ENCODE assay signal across 19 cellular contexts in the genomic region with DNA sequence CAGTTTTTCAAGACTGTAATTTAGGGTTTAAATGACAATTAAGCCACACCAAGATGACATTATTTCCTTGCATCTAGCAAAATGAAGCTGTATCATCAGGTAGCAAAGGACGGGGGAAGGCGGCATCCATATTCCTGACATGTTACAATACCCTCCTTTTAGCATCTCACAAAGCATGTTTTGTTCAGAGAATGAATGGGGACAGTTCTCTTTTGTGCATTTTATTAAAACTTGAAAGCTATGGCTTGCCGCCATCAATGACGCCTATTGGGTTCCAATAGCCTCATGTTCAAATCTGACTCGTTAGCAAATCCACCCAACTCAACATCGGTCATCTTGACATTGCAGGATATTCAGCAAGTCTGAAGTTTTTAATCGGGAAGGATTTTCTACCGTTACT. TPM values are rescaled to one million over a fixed set of nuclear protein-coding genes. Genes with fewer than 3 reads are reported as not detected.
DNase-seq lines count a peak whose midpoint lies in the region; ATAC-seq and TF ChIP-seq lines count a peak whose summit lies in the region.
"Had no signal": no experiment of that assay in that cellular context is flagged by ENCODE, and none has a peak within 500 bp of the region (broad histone marks: within the 10 kb centered on the region; RNA-seq: fewer than 3 reads in every experiment).

No MANE protein-coding gene starts in this region.

- TF ChIP-seq POLR2A in GM18505 (IDR thresholded peaks at IDR 0.05; ENCODE audit: borderline replicate concordance, extremely low read depth, insufficient read depth, insufficient read length), result no peak

- H3K27ac ChIP-seq in angular gyrus (ENCODE audit: low read depth, low read length), result peak overlapping the region; percentile 82
- H3K27ac ChIP-seq: BLaER1 treated with 17β-estradiol and CSF1 and Interleukin-3, amounts not matched to agents 10 nM and 100 nM; foreskin keratinocyte; pancreas; testis had no signal

- intact Hi-C loops in head of caudate nucleus (cut with DNase I), result no loop called here
- intact Hi-C loops in left ventricle myocardium superior (cut with micrococcal nuclease), result loop anchor here (10.0 kb wide), 1 partner anchor 97 kb away; no protein-coding TSS in a partner anchor

- peak; percentile 88 for DNase-seq in Ammon's horn (ENCODE audit: low spot score)
- peak in 40 of 42 donors; percentile 20 to 92 (median 69) for DNase-seq in head of caudate nucleus
- peak; percentile 99 for DNase-seq in pons (ENCODE audit: low spot score)
- no peak for DNase-seq in left ventricle myocardium superior
- DNase-seq in NCI-H446 treated with DMSO at 0.1 percent for 48 hours (lab: John Stamatoyannopoulos, UW), result no peak
- DNase-seq: activated CD4-positive, alpha-beta T cell treated with anti-CD3 and anti-CD28 coated beads for 4 hours; activated gamma-delta T cell treated with Interleukin-2 at 50 U/mL for 16 hours; foreskin keratinocyte; GM23248; NCI-H1930; NCI-H510A; pancreas; small intestine; SW 1271; testis had no signal

- ATAC-seq in left ventricle myocardium superior, result no peak
- ATAC-seq in GM18505 (IDR thresholded peaks at IDR 0.05; ENCODE audit: unreplicated experiment), result no peak
- ATAC-seq in HG03139 (IDR thresholded peaks at IDR 0.05; ENCODE audit: unreplicated experiment), result no peak
- ATAC-seq: foreskin keratinocyte had no signal

RNA-seq across cellular contexts. Expression of a gene that starts 39.2 kb away (rescaled TPM):
- total RNA-seq in left ventricle myocardium superior, result 70.8 TPM

Comparison
In these comparisons a context has a peak if more than half of its experiments do, and no peak if none do; other contexts are left out.
1. DNase-seq: peak in Ammon's horn (single experiment), head of caudate nucleus (40 of 42) and pons (single experiment); none in left ventricle myocardium superior (single experiment) and NCI-H446 treated with DMSO at 0.1 percent for 48 hours (single experiment).